ENCODE assay signal across 10 cellular contexts in the genomic region with DNA sequence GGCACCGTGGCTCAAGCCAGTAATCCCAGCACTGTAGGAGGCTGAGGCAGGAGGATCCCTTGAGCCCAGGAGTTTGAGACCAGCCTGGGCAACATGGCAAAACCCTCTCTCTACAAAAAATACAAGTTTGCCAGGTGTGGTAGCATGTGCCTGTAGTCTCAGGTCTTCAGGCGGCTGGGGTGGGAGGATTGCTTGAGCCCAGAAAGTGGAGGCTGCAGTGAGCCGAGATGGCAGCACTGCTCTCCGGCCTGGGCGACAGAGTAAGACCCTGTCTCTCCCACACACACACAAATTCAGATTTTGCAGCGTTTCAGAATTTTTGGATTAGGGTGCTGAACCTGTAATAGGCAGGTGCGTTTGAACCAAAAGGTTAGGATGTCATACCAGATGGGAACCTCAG. TPM values are rescaled to one million over a fixed set of nuclear protein-coding genes. Genes with fewer than 3 reads are reported as not detected.
DNase-seq lines count a peak whose midpoint lies in the region; ATAC-seq and TF ChIP-seq lines count a peak whose summit lies in the region.
"Had no signal": no experiment of that assay in that cellular context is flagged by ENCODE, and none has a peak within 500 bp of the region (broad histone marks: within the 10 kb centered on the region; RNA-seq: fewer than 3 reads in every experiment).

No MANE protein-coding gene starts in this region.

- TF ChIP-seq EP300 in SK-N-SH (IDR thresholded peaks at IDR 0.05; ENCODE audit: borderline replicate concordance in 1 of 2, low read depth in 1 of 2, low read length in 1 of 2) = no peak

- H3K4me1 ChIP-seq in SK-N-SH (ENCODE audit: control insufficient read depth in 1 of 2, insufficient read depth in 2 of 2, low read depth in 1 of 2, low read length in 1 of 2) (peaks cover 11 to 26% of the 10 kb centered on the region in 2 experiments), Loucy (ENCODE audit: insufficient read depth, low read length, poor library complexity, severe bottlenecking) (peaks cover 47% of the 10 kb centered on the region), osteoblast (ENCODE audit: insufficient read depth, low read length) (peaks cover 21% of the 10 kb centered on the region)

- peak overlapping the region; percentile 96; the same call in 1 of the 2 replicates for H3K9ac ChIP-seq in SK-N-SH
- H3K9ac ChIP-seq in Loucy (ENCODE audit: low read depth, low read length, poor library complexity, severe bottlenecking) = peak overlapping the region; percentile 100

- WGBS in SK-N-SH (ENCODE audit: low lambda C conversion rate) = 88% methylated on average over 7 of the region's 7 CpGs

- no peaks in the 10 kb centered on the region for H3K9me3 ChIP-seq in SK-N-SH
- no peaks in the 10 kb centered on the region for H3K9me3 ChIP-seq in Loucy (ENCODE audit: insufficient read depth, low read depth, low read length)
- no peaks in the 10 kb centered on the region for H3K9me3 ChIP-seq in osteoblast (ENCODE audit: low read depth, low read length)

- H4K20me1 ChIP-seq in SK-N-SH (ENCODE audit: insufficient read depth) = peaks cover 27% of the 10 kb centered on the region
- H4K20me1 ChIP-seq in Loucy (ENCODE audit: insufficient read depth, low read length, poor library complexity, severe bottlenecking) = peaks cover 43% of the 10 kb centered on the region
- H4K20me1 ChIP-seq in osteoblast (ENCODE audit: insufficient read depth, low read length) = peaks cover 30% of the 10 kb centered on the region

- H2AFZ ChIP-seq in SK-N-SH (ENCODE audit: low read depth) (no peak overlapping the region), Loucy (ENCODE audit: low read length) (no peak overlapping the region), osteoblast (ENCODE audit: low read length) (no peak overlapping the region)

- peak overlapping the region; percentile 91 for H3K4me2 ChIP-seq in SK-N-SH
- H3K4me2 ChIP-seq in Loucy (ENCODE audit: low read depth, low read length, poor library complexity, severe bottlenecking) = peak overlapping the region; percentile 96
- H3K4me2 ChIP-seq in osteoblast (ENCODE audit: insufficient read depth, low read length) = peak overlapping the region; percentile 89

- no peaks in the 10 kb centered on the region for H3K27me3 ChIP-seq in SK-N-SH (ENCODE audit: insufficient read depth)
- peaks cover 7% of the 10 kb centered on the region for H3K27me3 ChIP-seq in Loucy (ENCODE audit: insufficient read depth, low read length, poor library complexity, severe bottlenecking)
- H3K27me3 ChIP-seq in brain microvascular endothelial cell (replicated peaks) = no peaks in the 10 kb centered on the region
- H3K27me3 ChIP-seq in osteoblast (ENCODE audit: insufficient read depth, low read length) = no peaks in the 10 kb centered on the region

- H3K9me2 ChIP-seq in SK-N-SH = no peaks in the 10 kb centered on the region
- H3K9me2 ChIP-seq in Loucy (replicated peaks; ENCODE audit: low read depth, low read length) = no peaks in the 10 kb centered on the region

- H3K27ac ChIP-seq in SK-N-SH (ENCODE audit: low read depth in 2 of 2, low read length in 1 of 2) (no peak overlapping the region), brain microvascular endothelial cell (no peak overlapping the region), osteoblast (ENCODE audit: low read depth, low read length) (no peak overlapping the region)

- peak overlapping the region in 1 of 2 experiments; percentile 97; a peak in 1 of 4 replicates for H3K4me3 ChIP-seq in SK-N-SH (ENCODE audit: low read depth in 2 of 2, low read length in 1 of 2)
- peak overlapping the region; percentile 96 for H3K4me3 ChIP-seq in Loucy (ENCODE audit: low read length, poor library complexity, severe bottlenecking)
- H3K4me3 ChIP-seq in brain microvascular endothelial cell (ENCODE audit: low read depth, low read length) = peak overlapping the region; percentile 70
- peak overlapping the region; percentile 27 for H3K4me3 ChIP-seq in osteoblast (ENCODE audit: insufficient read depth, low read length)

- DNase-seq in SK-N-SH (no peak), brain microvascular endothelial cell (no peak), osteoblast (ENCODE audit: insufficient read length, low spot score, missing footprints) (no peak), SHP77 (lab: John Stamatoyannopoulos, UW) (no peak)
- DNase-seq: 8988T, NCI-H345 had no signal

- ATAC-seq in SK-N-SH treated with all-trans-retinoic acid at 6 μM for 48 hours (no peak), GM19397 (IDR thresholded peaks at IDR 0.05; ENCODE audit: unreplicated experiment) (no peak), HG02840 (IDR thresholded peaks at IDR 0.05; ENCODE audit: low FRiP score, unreplicated experiment) (no peak)

- H3F3A ChIP-seq in SK-N-SH (replicated peaks; ENCODE audit: insufficient read depth) (peaks cover 70% of the 10 kb centered on the region), Loucy (ENCODE audit: low read depth) (peaks cover 5% of the 10 kb centered on the region)

- no peak for TF ChIP-seq RAD21 in SK-N-SH (IDR thresholded peaks at IDR 0.05; ENCODE audit: low read length)

- in situ Hi-C loops in brain microvascular endothelial cell (cut with HindIII; ENCODE audit: low pct_ligation_motif_present, low sequenced_read_pairs) = no loop called here

- CTCF ChIA-PET in SK-N-SH (lab: Yijun Ruan, JAX) = interaction anchor here (1.5 to 1.7 kb wide), 2 partner anchors 8 to 174 kb away, joined by 3 to 5 read pairs; no protein-coding TSS in a partner anchor

- H3K36me3 ChIP-seq in SK-N-SH (replicated peaks in 1 of 2; ENCODE audit: control insufficient read depth in 1 of 2, insufficient read depth in 2 of 2, low read length in 1 of 2) = peaks cover 26 to 30% of the 10 kb centered on the region in 2 experiments
- peaks cover 19% of the 10 kb centered on the region; the same call in 1 of the 2 replicates for H3K36me3 ChIP-seq in Loucy (ENCODE audit: insufficient read depth, low read length)
- peaks cover 33% of the 10 kb centered on the region for H3K36me3 ChIP-seq in brain microvascular endothelial cell (replicated peaks)
- peaks cover 29% of the 10 kb centered on the region for H3K36me3 ChIP-seq in osteoblast (ENCODE audit: insufficient read depth, low read length)

- TF ChIP-seq CTCF in SK-N-SH (IDR thresholded peaks at IDR 0.05) (no peak), Loucy (conservative IDR thresholded peaks at IDR 0.05; ENCODE audit: low read length) (no peak), brain microvascular endothelial cell (IDR thresholded peaks at IDR 0.05; ENCODE audit: low read depth, low read length, missing control alignments) (no peak), osteoblast (IDR thresholded peaks at IDR 0.05; ENCODE audit: extremely low read depth, low read depth, low read length) (no peak)

- POLR2A ChIA-PET in SK-N-SH (lab: Yijun Ruan, JAX) = interaction anchor here (0.8 kb wide), 1 partner anchor 48 kb away, joined by 4 read pairs; no protein-coding TSS in a partner anchor

- H3K79me2 ChIP-seq in SK-N-SH (ENCODE audit: insufficient read depth) (peaks cover 28% of the 10 kb centered on the region), Loucy (ENCODE audit: insufficient read depth, low read length) (peaks cover 44% of the 10 kb centered on the region), osteoblast (ENCODE audit: insufficient read depth, low read length) (peaks cover 31% of the 10 kb centered on the region)

TF ChIP-seq in SK-N-SH, 30 proteins besides CTCF, POLR2A, EP300 and RAD21 (continues in another document):
- TF ChIP-seq YY1 (IDR thresholded peaks at IDR 0.05; ENCODE audit: low read depth) = no peak
- TF ChIP-seq RXRA (IDR thresholded peaks at IDR 0.05; ENCODE audit: borderline replicate concordance, low read depth) = no peak
- no peak for TF ChIP-seq FOXJ3 (CRISPR knock-in tag; IDR thresholded peaks at IDR 0.05)
- TF ChIP-seq ELF1 (IDR thresholded peaks at IDR 0.05) = no peak
- no peak for TF ChIP-seq TEAD4 (IDR thresholded peaks at IDR 0.05; ENCODE audit: borderline replicate concordance, insufficient read depth)
- TF ChIP-seq NFIC (IDR thresholded peaks at IDR 0.05; ENCODE audit: borderline replicate concordance) = no peak

TF ChIP-seq in SK-N-SH treated with all-trans-retinoic acid at 6 μM for 48 hours, 23 proteins besides CTCF, POLR2A, EP300 and RAD21:
- TF ChIP-seq BACH2 (CRISPR knock-in tag; IDR thresholded peaks at IDR 0.05; ENCODE audit: borderline replicate concordance) = no peak

RNA-seq across cellular contexts. Expression of gene RPS11, which starts 2.2 kb away (rescaled TPM):
- 6,915 and 7,579 TPM in 2 replicates for polyA plus RNA-seq in SK-N-SH (2012; rRNA removed)
- polyA plus RNA-seq in SK-N-SH (2012; cell fraction: cytosol; rRNA removed) = 7,077 and 7,731 TPM in 2 replicates
- polyA plus RNA-seq in SK-N-SH (2012; cell fraction: nucleus; rRNA removed) = 2,096 and 3,427 TPM in 2 replicates
- 2,306 and 3,079 TPM in 2 replicates for total RNA-seq in osteoblast

RNA-seq across cellular contexts. Expression of gene RPL13A, which starts 11.1 kb away (rescaled TPM):
- 2,604 and 2,748 TPM in 2 replicates for polyA plus RNA-seq in SK-N-SH (2012; rRNA removed)
- polyA plus RNA-seq in SK-N-SH (2012; cell fraction: cytosol; rRNA removed) = 2,326 and 2,436 TPM in 2 replicates
- 1,109 and 1,392 TPM in 2 replicates for polyA plus RNA-seq in SK-N-SH (2012; cell fraction: nucleus; rRNA removed)
- 2,082 and 2,185 TPM in 2 replicates for total RNA-seq in osteoblast

RNA-seq across cellular contexts. Expression of gene FCGRT, which starts 14.0 kb away (rescaled TPM):
- polyA plus RNA-seq in SK-N-SH (2012; rRNA removed) = 75.3 and 91.4 TPM in 2 replicates
- polyA plus RNA-seq in SK-N-SH (2012; cell fraction: cytosol; rRNA removed) = 41.3 and 62.1 TPM in 2 replicates
- 108 and 132 TPM in 2 replicates for polyA plus RNA-seq in SK-N-SH (2012; cell fraction: nucleus; rRNA removed)
- 67.5 and 75.6 TPM in 2 replicates for total RNA-seq in osteoblast

RNA-seq across cellular contexts. Expression of gene FLT3LG, which starts 24.5 kb away (rescaled TPM):
- polyA plus RNA-seq in SK-N-SH (2012; rRNA removed) = 4.0 and 6.4 TPM in 2 replicates
- polyA plus RNA-seq in SK-N-SH (2012; cell fraction: cytosol; rRNA removed) = 2.0 and 3.1 TPM in 2 replicates
- 6.6 and 7.5 TPM in 2 replicates for polyA plus RNA-seq in SK-N-SH (2012; cell fraction: nucleus; rRNA removed)
- 4.3 and 6.5 TPM in 2 replicates for total RNA-seq in osteoblast

RNA-seq across cellular contexts. Expression of gene RCN3, which starts 29.3 kb away (rescaled TPM):
- polyA plus RNA-seq in SK-N-SH (2012; rRNA removed) = 1.4 and 1.8 TPM in 2 replicates
- polyA plus RNA-seq in SK-N-SH (2012; cell fraction: cytosol; rRNA removed) = 0.48 and 0.67 TPM in 2 replicates
- polyA plus RNA-seq in SK-N-SH (2012; cell fraction: nucleus; rRNA removed) = 11.6 and 13.9 TPM in 2 replicates
- 346 and 377 TPM in 2 replicates for total RNA-seq in osteoblast
